ENCODE assay signal across 1 cellular context in the genomic region with DNA sequence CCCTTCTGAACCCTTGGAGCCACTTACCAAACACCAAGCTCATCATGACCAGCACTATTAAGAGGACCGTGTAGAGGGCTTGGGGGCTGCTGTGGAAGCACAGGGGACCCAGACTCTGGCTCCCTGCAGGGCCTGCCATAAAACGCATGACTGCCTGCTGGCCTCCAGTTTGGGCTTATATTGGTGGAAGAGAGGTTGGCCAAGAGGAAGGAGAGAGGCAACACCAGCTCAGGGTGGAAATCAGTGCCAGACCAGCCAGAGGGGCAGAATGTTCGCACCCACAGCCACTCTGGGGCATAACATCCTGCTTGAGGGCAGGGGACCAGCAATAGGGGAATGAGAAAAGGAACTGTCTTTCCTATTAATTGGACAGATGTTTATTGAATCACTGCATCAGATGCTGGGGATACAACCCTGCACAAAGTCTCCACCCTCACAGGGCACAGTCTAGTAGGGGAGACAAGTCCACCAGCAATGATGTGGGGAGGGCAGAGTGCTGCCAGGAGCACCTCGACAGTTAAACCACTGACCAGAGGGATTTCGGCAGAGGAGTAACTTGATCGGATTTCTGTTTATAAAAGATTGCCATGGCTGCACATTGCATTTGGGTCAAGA.
A peak's percentile ranks its signal among the peaks of the same experiment; 100 is the strongest.
TF ChIP-seq lines count a peak whose summit lies in the region.

No MANE protein-coding gene starts in this region.

TF ChIP-seq in K562, 482 proteins besides CTCF, POLR2A, EP300 and RAD21 (continues in another document):
- TF ChIP-seq ZFP1 (CRISPR knock-in tag; IDR thresholded peaks at IDR 0.05) = no peak
- no peak for TF ChIP-seq KDM4B (IDR thresholded peaks at IDR 0.05; ENCODE audit: borderline replicate concordance in 2 of 2, low read depth in 1 of 2)
- TF ChIP-seq GTF2F1 (IDR thresholded peaks at IDR 0.05; ENCODE audit: low read depth, low read length) = no peak
- TF ChIP-seq TAF9B (IDR thresholded peaks at IDR 0.05; ENCODE audit: partially characterized antibody) = no peak
- TF ChIP-seq ZNF146 (CRISPR knock-in tag; IDR thresholded peaks at IDR 0.05; ENCODE audit: unreplicated experiment) = no peak
- TF ChIP-seq ZBTB33 (CRISPR knock-in tag; IDR thresholded peaks at IDR 0.05) = peak; percentile 3; the same call in 1 of the 2 replicates
- no peak for TF ChIP-seq NCOA6 (IDR thresholded peaks at IDR 0.05)
- TF ChIP-seq MECOM (CRISPR knock-in tag; IDR thresholded peaks at IDR 0.05) = no peak
- no peak for TF ChIP-seq ZNF512 (tag; IDR thresholded peaks at IDR 0.05)
- TF ChIP-seq FOSL1 (tag; conservative IDR thresholded peaks at IDR 0.05) = no peak
- TF ChIP-seq POLR2B (IDR thresholded peaks at IDR 0.05; ENCODE audit: low read depth, partially characterized antibody) = no peak
- TF ChIP-seq FOXK1 (CRISPR knock-in tag; IDR thresholded peaks at IDR 0.05; ENCODE audit: borderline replicate concordance) = no peak
- TF ChIP-seq BRD4 (IDR thresholded peaks at IDR 0.05) = no peak
- no peak for TF ChIP-seq ETV1 (tag; conservative IDR thresholded peaks at IDR 0.05; ENCODE audit: low read depth)
- TF ChIP-seq GATA2 (CRISPR knock-in tag; IDR thresholded peaks at IDR 0.05) = no peak
- TF ChIP-seq PHF8 (IDR thresholded peaks at IDR 0.05; ENCODE audit: borderline replicate concordance, low read length) = no peak
- TF ChIP-seq TAF7 (tag; IDR thresholded peaks at IDR 0.05) = no peak
- TF ChIP-seq, protein P1, sequence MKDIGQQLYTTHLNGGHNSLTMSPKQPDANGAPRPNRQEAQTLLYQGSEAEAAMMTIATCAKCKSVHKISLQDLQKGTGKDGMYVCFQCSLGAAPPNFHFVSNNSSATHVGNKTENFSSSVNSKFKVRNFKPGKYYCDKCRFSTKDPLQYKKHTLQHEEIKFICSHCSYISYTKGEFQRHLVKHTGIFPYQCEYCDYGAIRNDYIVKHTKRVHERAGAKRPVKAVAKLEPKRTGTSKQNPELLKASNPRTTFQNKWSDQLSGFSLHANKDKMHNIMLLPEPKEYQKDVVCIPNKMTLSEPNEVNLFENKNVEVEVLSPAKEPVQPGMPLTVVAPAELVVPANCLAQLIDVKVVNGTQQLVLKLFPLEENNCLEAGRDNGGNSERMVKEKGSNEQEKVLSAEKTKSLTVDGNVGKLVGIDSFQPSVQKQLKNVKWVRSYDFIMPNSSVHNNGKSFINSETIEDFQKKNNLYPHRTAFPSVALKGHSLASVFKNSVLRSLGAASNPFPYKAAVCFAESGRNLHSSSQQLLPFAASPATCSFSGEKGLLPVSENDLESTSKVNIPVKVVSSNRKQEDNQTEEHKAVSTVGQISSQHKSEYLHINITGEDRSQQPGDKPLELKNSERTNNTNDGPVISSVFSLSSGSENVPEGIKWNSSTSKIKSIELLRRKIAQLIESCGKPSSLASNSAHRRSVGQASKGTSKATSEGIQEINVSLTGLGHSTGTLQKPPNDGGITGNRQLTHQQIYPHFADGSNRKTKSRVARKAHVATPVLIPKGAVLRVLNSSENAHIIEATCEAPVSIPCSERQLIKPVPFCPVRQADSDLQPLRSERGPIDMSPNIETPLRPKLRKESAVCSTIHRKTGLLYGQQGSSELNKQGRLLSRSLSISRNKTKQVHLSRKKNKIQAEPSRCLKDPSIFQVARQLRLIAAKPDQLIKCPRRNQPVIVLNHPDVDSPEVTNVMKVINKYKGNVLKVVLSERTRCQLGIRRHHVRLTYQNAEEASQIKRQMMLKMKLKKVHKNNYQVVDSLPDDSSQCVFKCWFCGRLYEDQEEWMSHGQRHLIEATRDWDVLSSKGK (CRISPR knock-in tag; IDR thresholded peaks at IDR 0.05) = no peak
- TF ChIP-seq PKNOX1 (IDR thresholded peaks at IDR 0.05) = no peak
- no peak for TF ChIP-seq ZSCAN29 (IDR thresholded peaks at IDR 0.05)
- no peak for TF ChIP-seq JUNB (CRISPR knock-in tag; conservative IDR thresholded peaks at IDR 0.05)
- no peak for TF ChIP-seq GTF2B (IDR thresholded peaks at IDR 0.05; ENCODE audit: extremely low read depth, insufficient read length)
- no peak for TF ChIP-seq U2AF1 (optimal IDR thresholded peaks at IDR 0.05; ENCODE audit: low read depth, low read length)
- TF ChIP-seq ARID3A (IDR thresholded peaks at IDR 0.05; ENCODE audit: borderline replicate concordance, low read depth, low read length) = no peak
- 0 out of 2 replicates have a peak, but pooled peaks have one; percentile 5 for TF ChIP-seq SOX6 (IDR thresholded peaks at IDR 0.05)
- peak; percentile 50; the same call in 1 of the 2 replicates for TF ChIP-seq ARID4B (CRISPR knock-in tag; IDR thresholded peaks at IDR 0.05)
- TF ChIP-seq CEBPB (tag; IDR thresholded peaks at IDR 0.05) = no peak
- no peak for TF ChIP-seq NBN (IDR thresholded peaks at IDR 0.05; ENCODE audit: low read depth)
- no peak for TF ChIP-seq ZNF277 (CRISPR knock-in tag; IDR thresholded peaks at IDR 0.05; ENCODE audit: borderline replicate concordance)
- no peak for TF ChIP-seq ZBTB5 (IDR thresholded peaks at IDR 0.05)
- 0 out of 2 replicates have a peak, but pooled peaks have one; percentile 60 for TF ChIP-seq ERF (CRISPR knock-in tag; IDR thresholded peaks at IDR 0.05)
- 0 out of 2 replicates have a peak, but pooled peaks have one; percentile 10 for TF ChIP-seq TARDBP (IDR thresholded peaks at IDR 0.05)
- TF ChIP-seq PHF20 (IDR thresholded peaks at IDR 0.05; ENCODE audit: partially characterized antibody) = no peak
- TF ChIP-seq EZH2 (IDR thresholded peaks at IDR 0.05; ENCODE audit: borderline replicate concordance, low read depth, low read length) = no peak
- TF ChIP-seq DEAF1 (CRISPR knock-in tag; IDR thresholded peaks at IDR 0.05) = no peak
- TF ChIP-seq MCM3 (IDR thresholded peaks at IDR 0.05) = no peak
